8 cellular contexts compared by ENCODE assay signal in the genomic region with DNA sequence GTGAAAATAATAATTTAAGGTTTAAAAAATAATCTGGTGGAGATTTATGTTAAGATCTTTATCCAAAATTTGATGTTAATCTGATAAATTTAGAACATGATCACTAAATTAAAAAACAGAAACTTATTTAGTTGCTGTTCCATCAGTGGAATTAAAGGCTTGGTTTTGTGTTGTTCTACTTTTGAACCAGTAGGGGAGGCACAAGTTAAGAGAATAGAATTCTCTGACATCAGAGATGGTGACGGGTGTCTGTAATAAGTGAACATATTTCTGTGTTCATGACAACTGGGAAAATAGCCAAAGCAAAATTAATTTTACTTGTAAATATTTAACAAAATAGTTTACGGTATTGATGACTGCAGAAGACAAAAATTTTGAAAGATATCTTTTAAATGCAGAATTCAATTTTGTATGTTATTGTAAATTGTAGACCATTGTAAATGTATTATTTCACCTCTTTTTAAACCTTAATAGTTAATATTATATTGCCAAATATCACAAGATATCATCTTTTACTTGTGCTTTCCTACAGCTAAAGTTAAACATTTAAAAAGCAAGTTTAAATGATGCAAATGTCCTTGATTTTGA.
DNase-seq lines count a peak whose midpoint lies in the region; ATAC-seq, FAIRE-seq and TF ChIP-seq lines count a peak whose summit lies in the region.

No MANE protein-coding gene starts in this region.

- H2AFZ ChIP-seq in GM23338 (no peak overlapping the region), astrocyte (ENCODE audit: low read depth, low read length) (no peak overlapping the region)

- H3K9me2 ChIP-seq in GM23338 (ENCODE audit: insufficient read depth) = no peaks in the 10 kb centered on the region

- no peak for ATAC-seq in GM23338

- TF ChIP-seq CTCF in GM23338 (conservative IDR thresholded peaks at IDR 0.05; ENCODE audit: low read depth in 2 of 2) (peak; percentile 68 to 77), astrocyte (IDR thresholded peaks at IDR 0.05; ENCODE audit: insufficient read depth, low read depth, low read length) (peak; percentile 51), vagina (IDR thresholded peaks at IDR 0.05) (peak in 2 of 3 experiments; percentile 38 to 60)

- H3F3A ChIP-seq in GM23338 (replicated peaks; ENCODE audit: low read depth) = no peaks in the 10 kb centered on the region

- H3K27ac Mint-ChIP-seq in GM23338 (no peak overlapping the region), astrocyte (ENCODE audit: unreplicated experiment) (no peak overlapping the region)

- H3K4me3 Mint-ChIP-seq in GM23338 (no peak overlapping the region), astrocyte (ENCODE audit: unreplicated experiment) (no peak overlapping the region)

- H3K27me3 Mint-ChIP-seq in GM23338 (ENCODE audit: insufficient read depth, low read depth, poor library complexity) (no peaks in the 10 kb centered on the region), astrocyte (ENCODE audit: low read depth, unreplicated experiment) (no peaks in the 10 kb centered on the region)

- H3K4me3 ChIP-seq in GM23338 (no peak overlapping the region), astrocyte (ENCODE audit: insufficient read depth, low read depth, low read length) (no peak overlapping the region), vagina (no peak overlapping the region)

- H3K36me3 Mint-ChIP-seq in GM23338 (ENCODE audit: low read depth) (peaks cover 9% of the 10 kb centered on the region; the same call in 2 of the 3 replicates), astrocyte (ENCODE audit: low read depth, unreplicated experiment) (peaks cover 3% of the 10 kb centered on the region)

- peak; percentile 29 for DNase-seq in EL
- peak; percentile 61 for DNase-seq in GM23338 (ENCODE audit: low spot score)
- peak; percentile 83 for DNase-seq in NCI-H1694 treated with DMSO at 0.1 percent for 48 hours (lab: John Stamatoyannopoulos, UW)
- DNase-seq in astrocyte (ENCODE audit: low read depth) = no peak
- DNase-seq in vagina (ENCODE audit: extremely low spot score in 2 of 2) = no peak
- no peak for DNase-seq in activated CD4-positive, CD25-positive, alpha-beta regulatory T cell (lab: John Stamatoyannopoulos, UW)
- no peak for DNase-seq in cerebellar nuclear complex (lab: John Stamatoyannopoulos, UW)

- H4K20me1 ChIP-seq in GM23338 (replicated peaks; ENCODE audit: insufficient read depth) (0 out of 2 replicates have a peak, but pooled peaks cover 3% of the 10 kb centered on the region), astrocyte (ENCODE audit: insufficient read depth, low read length) (no peaks in the 10 kb centered on the region)

- FAIRE-seq in astrocyte (lab: Jason Lieb, UNC) (peak; percentile 54), islet of Langerhans (lab: Jason Lieb, UNC) (peak; percentile 98)

- H3K9me3 ChIP-seq in astrocyte (ENCODE audit: insufficient read depth, low read depth, low read length) = no peaks in the 10 kb centered on the region
- H3K9me3 ChIP-seq in vagina = no peaks in the 10 kb centered on the region

- H3K4me1 Mint-ChIP-seq in GM23338 (no peaks in the 10 kb centered on the region), astrocyte (ENCODE audit: low read depth, unreplicated experiment) (no peaks in the 10 kb centered on the region)

- intact Hi-C loops in vagina (cut with DNase I) = no loop called here

- no peaks in the 10 kb centered on the region for H3K27me3 ChIP-seq in GM23338 (ENCODE audit: insufficient read depth)
- H3K27me3 ChIP-seq in astrocyte (ENCODE audit: insufficient read depth, low read length) = no peaks in the 10 kb centered on the region
- no peaks in the 10 kb centered on the region for H3K27me3 ChIP-seq in vagina

- no peak overlapping the region for H3K9ac ChIP-seq in astrocyte (ENCODE audit: low read length)

- H3K9me3 Mint-ChIP-seq in GM23338 = no peaks in the 10 kb centered on the region
- no peaks in the 10 kb centered on the region for H3K9me3 Mint-ChIP-seq in astrocyte (ENCODE audit: unreplicated experiment)

- TF ChIP-seq POLR2A in vagina (IDR thresholded peaks at IDR 0.05) = no peak

- no peaks in the 10 kb centered on the region for H3K36me3 ChIP-seq in GM23338 (ENCODE audit: insufficient read depth)
- peaks cover 4% of the 10 kb centered on the region for H3K36me3 ChIP-seq in astrocyte (ENCODE audit: insufficient read depth, low read length)
- peaks cover 0 to 7% of the 10 kb centered on the region in 2 donors for H3K36me3 ChIP-seq in vagina

- no peaks in the 10 kb centered on the region for H3K4me1 ChIP-seq in GM23338 (ENCODE audit: insufficient read depth)
- H3K4me1 ChIP-seq in astrocyte (ENCODE audit: insufficient read depth, low read length) = no peaks in the 10 kb centered on the region
- H3K4me1 ChIP-seq in vagina = no peaks in the 10 kb centered on the region

- H3K79me2 ChIP-seq in GM23338 (replicated peaks; ENCODE audit: insufficient read depth) (no peaks in the 10 kb centered on the region), astrocyte (ENCODE audit: insufficient read depth, low read length) (peaks cover 3% of the 10 kb centered on the region)

- H3K27ac ChIP-seq in GM23338 (ENCODE audit: low read depth) = no peak overlapping the region
- H3K27ac ChIP-seq in astrocyte (ENCODE audit: low read depth, low read length) = no peak overlapping the region
- no peak overlapping the region for H3K27ac ChIP-seq in vagina

- H3K4me2 ChIP-seq in GM23338 = no peak overlapping the region
- no peak overlapping the region for H3K4me2 ChIP-seq in astrocyte (ENCODE audit: low read length)

TF ChIP-seq in GM23338, 12 proteins besides CTCF, POLR2A, EP300 and RAD21:
- no peak for TF ChIP-seq ZNF114 (CRISPR knock-in tag; IDR thresholded peaks at IDR 0.05)
- TF ChIP-seq STAT1 (IDR thresholded peaks at IDR 0.05; ENCODE audit: unreplicated experiment) = no peak
- TF ChIP-seq, protein P1, sequence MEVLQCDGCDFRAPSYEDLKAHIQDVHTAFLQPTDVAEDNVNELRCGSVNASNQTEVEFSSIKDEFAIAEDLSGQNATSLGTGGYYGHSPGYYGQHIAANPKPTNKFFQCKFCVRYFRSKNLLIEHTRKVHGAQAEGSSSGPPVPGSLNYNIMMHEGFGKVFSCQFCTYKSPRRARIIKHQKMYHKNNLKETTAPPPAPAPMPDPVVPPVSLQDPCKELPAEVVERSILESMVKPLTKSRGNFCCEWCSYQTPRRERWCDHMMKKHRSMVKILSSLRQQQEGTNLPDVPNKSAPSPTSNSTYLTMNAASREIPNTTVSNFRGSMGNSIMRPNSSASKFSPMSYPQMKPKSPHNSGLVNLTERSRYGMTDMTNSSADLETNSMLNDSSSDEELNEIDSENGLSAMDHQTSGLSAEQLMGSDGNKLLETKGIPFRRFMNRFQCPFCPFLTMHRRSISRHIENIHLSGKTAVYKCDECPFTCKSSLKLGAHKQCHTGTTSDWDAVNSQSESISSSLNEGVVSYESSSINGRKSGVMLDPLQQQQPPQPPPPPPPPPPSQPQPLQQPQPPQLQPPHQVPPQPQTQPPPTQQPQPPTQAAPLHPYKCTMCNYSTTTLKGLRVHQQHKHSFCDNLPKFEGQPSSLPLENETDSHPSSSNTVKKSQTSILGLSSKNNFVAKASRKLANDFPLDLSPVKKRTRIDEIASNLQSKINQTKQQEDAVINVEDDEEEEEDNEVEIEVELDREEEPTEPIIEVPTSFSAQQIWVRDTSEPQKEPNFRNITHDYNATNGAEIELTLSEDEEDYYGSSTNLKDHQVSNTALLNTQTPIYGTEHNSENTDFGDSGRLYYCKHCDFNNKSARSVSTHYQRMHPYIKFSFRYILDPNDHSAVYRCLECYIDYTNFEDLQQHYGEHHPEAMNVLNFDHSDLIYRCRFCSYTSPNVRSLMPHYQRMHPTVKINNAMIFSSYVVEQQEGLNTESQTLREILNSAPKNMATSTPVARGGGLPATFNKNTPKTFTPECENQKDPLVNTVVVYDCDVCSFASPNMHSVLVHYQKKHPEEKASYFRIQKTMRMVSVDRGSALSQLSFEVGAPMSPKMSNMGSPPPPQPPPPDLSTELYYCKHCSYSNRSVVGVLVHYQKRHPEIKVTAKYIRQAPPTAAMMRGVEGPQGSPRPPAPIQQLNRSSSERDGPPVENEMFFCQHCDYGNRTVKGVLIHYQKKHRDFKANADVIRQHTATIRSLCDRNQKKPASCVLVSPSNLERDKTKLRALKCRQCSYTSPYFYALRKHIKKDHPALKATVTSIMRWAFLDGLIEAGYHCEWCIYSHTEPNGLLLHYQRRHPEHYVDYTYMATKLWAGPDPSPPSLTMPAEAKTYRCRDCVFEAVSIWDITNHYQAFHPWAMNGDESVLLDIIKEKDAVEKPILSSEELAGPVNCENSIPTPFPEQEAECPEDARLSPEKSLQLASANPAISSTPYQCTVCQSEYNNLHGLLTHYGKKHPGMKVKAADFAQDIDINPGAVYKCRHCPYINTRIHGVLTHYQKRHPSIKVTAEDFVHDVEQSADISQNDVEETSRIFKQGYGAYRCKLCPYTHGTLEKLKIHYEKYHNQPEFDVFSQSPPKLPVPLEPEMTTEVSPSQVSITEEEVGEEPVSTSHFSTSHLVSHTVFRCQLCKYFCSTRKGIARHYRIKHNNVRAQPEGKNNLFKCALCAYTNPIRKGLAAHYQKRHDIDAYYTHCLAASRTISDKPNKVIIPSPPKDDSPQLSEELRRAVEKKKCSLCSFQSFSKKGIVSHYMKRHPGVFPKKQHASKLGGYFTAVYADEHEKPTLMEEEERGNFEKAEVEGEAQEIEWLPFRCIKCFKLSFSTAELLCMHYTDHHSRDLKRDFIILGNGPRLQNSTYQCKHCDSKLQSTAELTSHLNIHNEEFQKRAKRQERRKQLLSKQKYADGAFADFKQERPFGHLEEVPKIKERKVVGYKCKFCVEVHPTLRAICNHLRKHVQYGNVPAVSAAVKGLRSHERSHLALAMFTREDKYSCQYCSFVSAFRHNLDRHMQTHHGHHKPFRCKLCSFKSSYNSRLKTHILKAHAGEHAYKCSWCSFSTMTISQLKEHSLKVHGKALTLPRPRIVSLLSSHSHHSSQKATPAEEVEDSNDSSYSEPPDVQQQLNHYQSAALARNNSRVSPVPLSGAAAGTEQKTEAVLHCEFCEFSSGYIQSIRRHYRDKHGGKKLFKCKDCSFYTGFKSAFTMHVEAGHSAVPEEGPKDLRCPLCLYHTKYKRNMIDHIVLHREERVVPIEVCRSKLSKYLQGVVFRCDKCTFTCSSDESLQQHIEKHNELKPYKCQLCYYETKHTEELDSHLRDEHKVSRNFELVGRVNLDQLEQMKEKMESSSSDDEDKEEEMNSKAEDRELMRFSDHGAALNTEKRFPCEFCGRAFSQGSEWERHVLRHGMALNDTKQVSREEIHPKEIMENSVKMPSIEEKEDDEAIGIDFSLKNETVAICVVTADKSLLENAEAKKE (CRISPR knock-in tag; IDR thresholded peaks at IDR 0.05) = no peak
- TF ChIP-seq CREB1 (CRISPR knock-in tag; IDR thresholded peaks at IDR 0.05; ENCODE audit: low read depth) = 0 out of 2 replicates have a peak, but pooled peaks have one; percentile 51
- no peak for TF ChIP-seq JUNB (IDR thresholded peaks at IDR 0.05; ENCODE audit: unreplicated experiment)
- TF ChIP-seq POLR2AphosphoS5 (IDR thresholded peaks at IDR 0.05; ENCODE audit: low read depth) = no peak
- no peak for TF ChIP-seq ZNF331 (CRISPR knock-in tag; IDR thresholded peaks at IDR 0.05; ENCODE audit: low read depth)

Comparison
In these comparisons a context has a peak if more than half of its experiments do, and no peak if none do; other contexts are left out.
1. DNase-seq: peak in EL (single experiment), GM23338 (single experiment) and NCI-H1694 treated with DMSO at 0.1 percent for 48 hours (single experiment); none in astrocyte (single experiment), vagina (0 of 2), activated CD4-positive, CD25-positive, alpha-beta regulatory T cell (0 of 4) and cerebellar nuclear complex (0 of 2).
2. Peak in every context shown above with its lines, with median percentiles within 50 percentile points of each other: CTCF ChIP-seq.